ENCODE assay signal across 24 cellular contexts in the genomic region with DNA sequence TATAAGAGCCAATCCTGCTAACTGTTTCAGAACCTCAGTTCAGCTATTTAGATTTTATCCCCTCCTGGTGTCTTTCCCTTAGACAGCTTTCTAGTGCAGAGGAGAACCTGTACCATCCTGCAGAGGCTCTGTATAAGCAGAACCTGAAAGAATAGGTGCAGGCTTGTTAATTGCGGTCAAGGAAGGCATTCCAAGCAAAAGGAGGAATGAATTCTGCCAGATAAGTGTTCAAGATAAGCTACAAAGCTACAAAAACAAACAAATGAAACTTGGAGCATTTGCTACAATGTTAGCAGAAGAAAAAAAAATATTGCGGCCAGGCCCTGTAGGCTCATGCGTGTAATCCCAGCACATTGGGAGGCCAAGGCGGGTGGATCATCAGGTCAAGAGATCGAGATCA. TPM values are rescaled to one million over a fixed set of nuclear protein-coding genes. Genes with fewer than 3 reads are reported as not detected.
DNase-seq lines count a peak whose midpoint lies in the region; ATAC-seq, FAIRE-seq and TF ChIP-seq lines count a peak whose summit lies in the region.
"Had no signal": no experiment of that assay in that cellular context is flagged by ENCODE, and none has a peak within 500 bp of the region (broad histone marks: within the 10 kb centered on the region; RNA-seq: fewer than 3 reads in every experiment).

No MANE protein-coding gene starts in this region.

- TF ChIP-seq POLR2A in prostate gland (IDR thresholded peaks at IDR 0.05) = no peak

- H3K9me3 ChIP-seq in prostate gland = no peaks in the 10 kb centered on the region
- H3K9me3 ChIP-seq: A549, BE2C had no signal

- H3K27ac ChIP-seq in epithelial cell of prostate = no peak overlapping the region
- H3K27ac ChIP-seq in prostate gland = no peak overlapping the region
- H3K27ac ChIP-seq: A549; BLaER1 treated with 17β-estradiol and CSF1 and Interleukin-3, amounts not matched to agents 10 nM and 100 nM had no signal

- ATAC-seq in Right ventricle myocardium inferior = no peak
- ATAC-seq: A549, GM23338 had no signal

- intact Hi-C loops in prostate gland (cut with DNase I) = no loop called here
- intact Hi-C loops in Right ventricle myocardium inferior (cut with DNase I) = no loop called here

- WGBS in prostate gland = 36% methylated on average over 5 of the region's 5 CpGs

- no peak for FAIRE-seq in bronchial epithelial cell (lab: Jason Lieb, UNC)
- FAIRE-seq: A549, D721Med, GM12891 had no signal

- DNase-seq in HT-29 (ENCODE audit: low spot score) = peak; percentile 19
- peak; percentile 37 for DNase-seq in bronchial epithelial cell (ENCODE audit: low read depth)
- DNase-seq in epithelial cell of prostate (ENCODE audit: low read depth, low spot score) = peak; percentile 20
- DNase-seq in prostate gland (ENCODE audit: low spot score) = peak; percentile 9
- DNase-seq in Right ventricle myocardium inferior (ENCODE audit: missing footprints) = no peak
- no peak for DNase-seq in DMS 273 treated with DMSO at 0.1 percent for 48 hours (lab: John Stamatoyannopoulos, UW)
- DNase-seq in HuH-7.5 (ENCODE audit: low spot score) = no peak
- DNase-seq: 8988T; ACHN; AML-193; BE2C; CD4-positive, alpha-beta T cell; CD8-positive, alpha-beta memory T cell; DMS53; DMS79 treated with DMSO at 0.1 percent for 48 hours; GF-D8; H7; HCEC 1CT had no signal

- TF ChIP-seq CTCF in bronchial epithelial cell (IDR thresholded peaks at IDR 0.05; ENCODE audit: insufficient read depth, low read length, severe bottlenecking) (no peak), prostate gland (IDR thresholded peaks at IDR 0.05) (no peak)

- no peaks in the 10 kb centered on the region for H3K4me1 ChIP-seq in prostate gland (replicated peaks)
- H3K4me1 ChIP-seq: A549; BE2C; BLaER1 treated with 17β-estradiol and CSF1 and Interleukin-3, amounts not matched to agents 10 nM and 100 nM had no signal

- H3K36me3 ChIP-seq in bronchial epithelial cell (ENCODE audit: control insufficient read depth, insufficient read depth, low read length) (no peaks in the 10 kb centered on the region), prostate gland (no peaks in the 10 kb centered on the region)
- H3K36me3 ChIP-seq: BE2C; BLaER1 treated with 17β-estradiol and CSF1 and Interleukin-3, amounts not matched to agents 10 nM and 100 nM had no signal

- H3K4me3 ChIP-seq in bronchial epithelial cell (ENCODE audit: low read depth, low read length) (no peak overlapping the region), prostate gland (no peak overlapping the region)
- H3K4me3 ChIP-seq: A549; BLaER1 treated with 17β-estradiol and CSF1 and Interleukin-3, amounts not matched to agents 10 nM and 100 nM; GM23338 had no signal

- no peaks in the 10 kb centered on the region for H3K27me3 ChIP-seq in bronchial epithelial cell (ENCODE audit: control insufficient read depth, insufficient read depth, low read length)
- H3K27me3 ChIP-seq in prostate gland (replicated peaks; ENCODE audit: insufficient read depth) = no peaks in the 10 kb centered on the region
- H3K27me3 ChIP-seq: BE2C; BLaER1 treated with 17β-estradiol and CSF1 and Interleukin-3, amounts not matched to agents 10 nM and 100 nM had no signal

RNA-seq across cellular contexts. Expression of gene AGMO, which starts 32.6 kb away (rescaled TPM):
- total RNA-seq in HT-29 (2014; rRNA removed; shearing (Covaris generic)) = 0.05 and 0.42 TPM in 2 replicates
- under 0.01 and 0.26 TPM in 2 replicates for total RNA-seq in bronchial epithelial cell
- total RNA-seq in prostate gland = 10 to 100 TPM in 1 of 2 donors, under 1 TPM in 1; 0.27 to 13.5 TPM
- total RNA-seq in Right ventricle myocardium inferior = 0.16 TPM
- total RNA-seq: CD4-positive, alpha-beta T cell; CD8-positive, alpha-beta memory T cell; G401 had no signal

Comparison
In these comparisons a context has a peak if more than half of its experiments do, and no peak if none do; other contexts are left out.
1. DNase-seq: peak in HT-29 (single experiment), bronchial epithelial cell (single experiment), epithelial cell of prostate (single experiment) and prostate gland (single experiment); none in Right ventricle myocardium inferior (single experiment), DMS 273 treated with DMSO at 0.1 percent for 48 hours (single experiment) and HuH-7.5 (single experiment).